8 cellular contexts compared by ENCODE assay signal in the genomic region with DNA sequence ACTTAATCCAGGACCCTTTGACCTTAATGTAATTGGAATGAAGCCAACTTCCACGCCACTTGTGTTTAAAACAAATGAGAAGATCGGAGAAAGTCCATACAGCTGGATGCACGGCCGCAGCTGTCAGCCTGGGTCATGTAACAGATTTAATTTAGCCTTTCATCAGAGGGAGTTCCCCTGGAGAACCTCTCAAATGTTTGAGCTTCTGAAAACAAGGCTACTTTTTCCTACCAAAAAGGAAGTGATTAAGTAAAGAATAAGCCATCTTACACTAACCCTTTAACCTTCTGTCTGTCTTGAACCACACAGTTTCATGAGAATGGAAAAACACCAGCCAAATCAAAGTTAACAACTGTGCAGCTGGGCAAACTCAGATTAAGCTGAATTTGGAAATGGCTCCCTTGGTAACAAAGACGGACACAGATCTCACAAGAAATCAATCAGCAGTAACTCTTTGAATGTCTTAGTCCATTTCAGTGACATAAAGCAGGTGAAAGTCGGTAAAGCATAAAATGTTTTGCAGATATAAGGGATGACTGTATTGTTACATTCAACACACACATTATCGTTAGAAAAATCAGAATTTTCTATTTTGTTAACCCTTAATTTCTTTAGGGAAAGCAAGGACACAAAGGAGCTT.
DNase-seq lines count a peak whose midpoint lies in the region; ATAC-seq and TF ChIP-seq lines count a peak whose summit lies in the region.

No MANE protein-coding gene starts in this region.

- H3K36me3 Mint-ChIP-seq in activated CD8-positive, alpha-beta memory T cell treated with anti-CD3 and anti-CD28 coated beads, Interleukin-2, amount 10 ng/mL, durations not matched to agents 7 days and 5 days: peaks cover 46% of the 10 kb centered on the region
- H3K36me3 Mint-ChIP-seq in activated T-helper 17 cell treated with anti-CD3 and anti-CD28 coated beads, Interleukin-2, amount 50 U/mL, for 72 hours (ENCODE audit: low read depth): peaks cover 88% of the 10 kb centered on the region
- H3K36me3 Mint-ChIP-seq in nephron (ENCODE audit: low read depth): no peaks in the 10 kb centered on the region

- no peak for DNase-seq in activated CD8-positive, alpha-beta memory T cell treated with anti-CD3 and anti-CD28 coated beads, Interleukin-2, amount 10 ng/mL, durations not matched to agents 7 days and 5 days
- no peak for DNase-seq in activated CD8-positive, alpha-beta memory T cell treated with anti-CD3 and anti-CD28 coated beads, Interleukin-2, amount 50 U/mL, for 48 hours
- DNase-seq in COR-L47 (lab: John Stamatoyannopoulos, UW) (no peak), NCI-H446 treated with DMSO at 0.1 percent for 48 hours (lab: John Stamatoyannopoulos, UW) (no peak), OCI-M1 (lab: John Stamatoyannopoulos, UW) (no peak)

- no peaks in the 10 kb centered on the region for H3K27me3 Mint-ChIP-seq in activated CD8-positive, alpha-beta memory T cell treated with anti-CD3 and anti-CD28 coated beads, Interleukin-2, amount 10 ng/mL, durations not matched to agents 7 days and 5 days
- no peaks in the 10 kb centered on the region for H3K27me3 Mint-ChIP-seq in activated T-helper 17 cell treated with anti-CD3 and anti-CD28 coated beads, Interleukin-2, amount 50 U/mL, for 72 hours
- no peaks in the 10 kb centered on the region for H3K27me3 Mint-ChIP-seq in nephron (ENCODE audit: low read depth)

- H3K4me3 Mint-ChIP-seq in activated CD8-positive, alpha-beta memory T cell treated with anti-CD3 and anti-CD28 coated beads, Interleukin-2, amount 10 ng/mL, durations not matched to agents 7 days and 5 days: peak overlapping the region; percentile 44
- H3K4me3 Mint-ChIP-seq in activated T-helper 17 cell treated with anti-CD3 and anti-CD28 coated beads, Interleukin-2, amount 50 U/mL, for 72 hours: peak overlapping the region; percentile 98
- H3K4me3 Mint-ChIP-seq in nephron: peak overlapping the region in 2 of 3 experiments; percentile 21 to 56

- no peaks in the 10 kb centered on the region for H3K9me3 Mint-ChIP-seq in activated CD8-positive, alpha-beta memory T cell treated with anti-CD3 and anti-CD28 coated beads, Interleukin-2, amount 10 ng/mL, durations not matched to agents 7 days and 5 days (ENCODE audit: low read depth)
- H3K9me3 Mint-ChIP-seq in activated T-helper 17 cell treated with anti-CD3 and anti-CD28 coated beads, Interleukin-2, amount 50 U/mL, for 72 hours: no peaks in the 10 kb centered on the region
- no peaks in the 10 kb centered on the region for H3K9me3 Mint-ChIP-seq in nephron

- ATAC-seq in activated CD8-positive, alpha-beta memory T cell treated with anti-CD3 and anti-CD28 coated beads, Interleukin-2, amount 10 ng/mL, durations not matched to agents 7 days and 5 days: peak; percentile 62
- ATAC-seq in HG03342 (IDR thresholded peaks at IDR 0.05; ENCODE audit: unreplicated experiment): peak; percentile 50
- peak; percentile 76 for ATAC-seq in activated T-helper 17 cell treated with anti-CD3 and anti-CD28 coated beads, Interleukin-2, amount 50 U/mL, for 72 hours (replicated peaks)

- CTCF ChIA-PET in activated CD8-positive, alpha-beta memory T cell treated with anti-CD3 and anti-CD28 coated beads, Interleukin-2, amount 10 ng/mL, durations not matched to agents 7 days and 5 days (lab: Charles Lee): interaction anchor here (0.5 to 1.5 kb wide), 9 partner anchors 9 to 103 kb away, joined by 3 to 4 read pairs (median 3); partner anchors contain the start of gene DOCK10

- no peak for TF ChIP-seq CTCF in nephron (IDR thresholded peaks at IDR 0.05; ENCODE audit: unreplicated experiment in 3 of 3)

- H3K4me1 Mint-ChIP-seq in activated CD8-positive, alpha-beta memory T cell treated with anti-CD3 and anti-CD28 coated beads, Interleukin-2, amount 10 ng/mL, durations not matched to agents 7 days and 5 days: peaks cover 79% of the 10 kb centered on the region
- peaks cover 61% of the 10 kb centered on the region for H3K4me1 Mint-ChIP-seq in activated T-helper 17 cell treated with anti-CD3 and anti-CD28 coated beads, Interleukin-2, amount 50 U/mL, for 72 hours
- peaks cover 55% of the 10 kb centered on the region for H3K4me1 Mint-ChIP-seq in nephron

- peak overlapping the region; percentile 75 for H3K27ac Mint-ChIP-seq in activated CD8-positive, alpha-beta memory T cell treated with anti-CD3 and anti-CD28 coated beads, Interleukin-2, amount 10 ng/mL, durations not matched to agents 7 days and 5 days
- H3K27ac Mint-ChIP-seq in activated T-helper 17 cell treated with anti-CD3 and anti-CD28 coated beads, Interleukin-2, amount 50 U/mL, for 72 hours: peak overlapping the region; percentile 89
- H3K27ac Mint-ChIP-seq in nephron: peak overlapping the region; percentile 17 to 70 (median 52)

Comparison
In these comparisons a context has a peak if more than half of its experiments do, and no peak if none do; other contexts are left out.
1. H3K4me3 Mint-ChIP-seq: peak in every context shown above with its lines; median percentile 98 in activated T-helper 17 cell treated with anti-CD3 and anti-CD28 coated beads, Interleukin-2, amount 50 U/mL, for 72 hours; 44 in activated CD8-positive, alpha-beta memory T cell treated with anti-CD3 and anti-CD28 coated beads, Interleukin-2, amount 10 ng/mL, durations not matched to agents 7 days and 5 days; 38 in nephron.